Comparison of ENCODE assay signal across 19 cellular contexts in genomic region chr11:46429709-46430108, GRCh38. TPM values are rescaled to one million over a fixed set of nuclear protein-coding genes. Genes with fewer than 3 reads are reported as not detected.
DNase-seq lines count a peak whose midpoint lies in the region; ATAC-seq and TF ChIP-seq lines count a peak whose summit lies in the region.
"Had no signal": no experiment of that assay in that cellular context is flagged by ENCODE, and none has a peak within 500 bp of the region (broad histone marks: within the 10 kb centered on the region; RNA-seq: fewer than 3 reads in every experiment).

No MANE protein-coding gene starts in this region.

- H3K27ac ChIP-seq in parathyroid adenoma, result peak overlapping the region; percentile 51
- H3K27ac ChIP-seq in CD8-positive, alpha-beta T cell (ENCODE audit: low read depth, low read length), result no peak overlapping the region
- H3K27ac ChIP-seq: PC-9, SJCRH30 had no signal

- H3K36me3 ChIP-seq in parathyroid adenoma (ENCODE audit: control insufficient read depth, insufficient read depth, low read length), result no peaks in the 10 kb centered on the region
- peaks cover 28% of the 10 kb centered on the region for H3K36me3 ChIP-seq in CD8-positive, alpha-beta T cell (ENCODE audit: insufficient read depth, low read length)
- H3K36me3 ChIP-seq: BE2C had no signal

- no peak overlapping the region for H3K4me2 ChIP-seq in parathyroid adenoma (ENCODE audit: low read length)
- H3K4me2 ChIP-seq: PC-9 had no signal

- POLR2A ChIA-PET in CD8-positive, alpha-beta T cell (lab: Charles Lee), result no interaction called here

- H3K4me1 ChIP-seq in parathyroid adenoma, result no peaks in the 10 kb centered on the region
- no peaks in the 10 kb centered on the region for H3K4me1 ChIP-seq in CD8-positive, alpha-beta T cell (ENCODE audit: insufficient read depth, low read length)
- H3K4me1 ChIP-seq: SJCRH30 had no signal

- peaks cover 54% of the 10 kb centered on the region for H3K36me3 Mint-ChIP-seq in effector memory CD8-positive, alpha-beta T cell (ENCODE audit: insufficient read depth)
- H3K36me3 Mint-ChIP-seq in CD8-positive, alpha-beta T cell, result peaks cover 85% of the 10 kb centered on the region

- peak; percentile 27 for DNase-seq in GM03348 (ENCODE audit: low spot score)
- DNase-seq in fibroblast of gingiva (ENCODE audit: low read depth), result peak; percentile 39
- DNase-seq in effector memory CD8-positive, alpha-beta T cell, result no peak
- DNase-seq in CD8-positive, alpha-beta T cell, result no peak
- DNase-seq in NCI-H2171 (lab: John Stamatoyannopoulos, UW), result no peak
- DNase-seq in middle frontal gyrus (ENCODE audit: extremely low spot score, low spot score), result no peak
- DNase-seq: ACHN; BE2C; CD4-positive, alpha-beta memory T cell; NCI-H1105 treated with DMSO at 0.1 percent for 48 hours; NCI-H187; NCI-H774; PC-9; SJCRH30 had no signal

- H3K79me2 ChIP-seq in parathyroid adenoma, result peaks cover 2% of the 10 kb centered on the region

- no peaks in the 10 kb centered on the region for H3K9me3 ChIP-seq in parathyroid adenoma (ENCODE audit: control insufficient read depth, low read length)
- H3K9me3 ChIP-seq in CD8-positive, alpha-beta T cell (ENCODE audit: low read length), result no peaks in the 10 kb centered on the region
- H3K9me3 ChIP-seq: BE2C, SJCRH30 had no signal

- CTCF ChIA-PET in CD8-positive, alpha-beta T cell (lab: Charles Lee), result no interaction called here

- intact Hi-C loops in CD8-positive, alpha-beta T cell (cut with DNase I, micrococcal nuclease), result no loop called here

- H3K9ac ChIP-seq in parathyroid adenoma, result no peak overlapping the region

- TF ChIP-seq CTCF in parathyroid adenoma (IDR thresholded peaks at IDR 0.05), result no peak
- no peak for TF ChIP-seq CTCF in CD8-positive, alpha-beta T cell (IDR thresholded peaks at IDR 0.05)

- ATAC-seq in SK-N-SH treated with all-trans-retinoic acid at 6 μM for 48 hours, result peak; percentile 60
- no peak for ATAC-seq in effector memory CD8-positive, alpha-beta T cell (replicated peaks)
- no peak for ATAC-seq in CD8-positive, alpha-beta T cell
- ATAC-seq: HCT116 had no signal

- no peaks in the 10 kb centered on the region for H3K9me3 Mint-ChIP-seq in effector memory CD8-positive, alpha-beta T cell
- H3K9me3 Mint-ChIP-seq in CD8-positive, alpha-beta T cell, result no peaks in the 10 kb centered on the region
- H3K9me3 Mint-ChIP-seq: CD4-positive, alpha-beta memory T cell; IgD-negative memory B cell had no signal

- no peak overlapping the region for H3K4me3 ChIP-seq in parathyroid adenoma (ENCODE audit: low read depth, low read length)
- no peak overlapping the region for H3K4me3 ChIP-seq in CD8-positive, alpha-beta T cell (ENCODE audit: low read depth, low read length)
- H3K4me3 ChIP-seq: PC-9, SJCRH30 had no signal

- H3K27me3 ChIP-seq in parathyroid adenoma (ENCODE audit: control insufficient read depth, insufficient read depth, low read length), result no peaks in the 10 kb centered on the region
- no peaks in the 10 kb centered on the region for H3K27me3 ChIP-seq in CD8-positive, alpha-beta T cell (ENCODE audit: insufficient read depth, low read length)
- H3K27me3 ChIP-seq: BE2C, SJCRH30 had no signal

- no peak overlapping the region for H2AFZ ChIP-seq in parathyroid adenoma
- H2AFZ ChIP-seq: PC-9 had no signal

- no peaks in the 10 kb centered on the region for H3K27me3 Mint-ChIP-seq in effector memory CD8-positive, alpha-beta T cell
- no peaks in the 10 kb centered on the region for H3K27me3 Mint-ChIP-seq in CD8-positive, alpha-beta T cell (ENCODE audit: low read depth)
- H3K27me3 Mint-ChIP-seq: CD4-positive, alpha-beta memory T cell; IgD-negative memory B cell had no signal

- H3K4me3 Mint-ChIP-seq in effector memory CD8-positive, alpha-beta T cell, result no peak overlapping the region
- H3K4me3 Mint-ChIP-seq in CD8-positive, alpha-beta T cell, result no peak overlapping the region
- H3K4me3 Mint-ChIP-seq: CD4-positive, alpha-beta memory T cell; IgD-negative memory B cell had no signal

- H3K27ac Mint-ChIP-seq in effector memory CD8-positive, alpha-beta T cell, result no peak overlapping the region
- H3K27ac Mint-ChIP-seq in CD8-positive, alpha-beta T cell, result no peak overlapping the region
- H3K27ac Mint-ChIP-seq: CD4-positive, alpha-beta memory T cell had no signal

- H3K4me1 Mint-ChIP-seq in effector memory CD8-positive, alpha-beta T cell (ENCODE audit: low read depth in 2 of 2), result no peaks in the 10 kb centered on the region
- H3K4me1 Mint-ChIP-seq in CD8-positive, alpha-beta T cell (ENCODE audit: low read depth), result no peaks in the 10 kb centered on the region
- H3K4me1 Mint-ChIP-seq: IgD-negative memory B cell had no signal

TF ChIP-seq in SK-N-SH treated with all-trans-retinoic acid at 6 μM for 48 hours, 23 proteins besides CTCF, POLR2A, EP300 and RAD21:
- TF ChIP-seq ZC3H10 (CRISPR knock-in tag; IDR thresholded peaks at IDR 0.05) (no peak), RARB (CRISPR knock-in tag; IDR thresholded peaks at IDR 0.05) (no peak), ZNF70 (CRISPR knock-in tag; IDR thresholded peaks at IDR 0.05) (no peak), ARNTL (CRISPR knock-in tag; IDR thresholded peaks at IDR 0.05; ENCODE audit: borderline replicate concordance, low read depth) (no peak), ZFP3 (CRISPR knock-in tag; IDR thresholded peaks at IDR 0.05) (no peak)

RNA-seq across cellular contexts. Expression of gene CHRM4, which starts 38.1 kb away (rescaled TPM):
- 1 to 10 TPM; 2.9 to 4.1 TPM for total RNA-seq in CD8-positive, alpha-beta T cell
- total RNA-seq: CD4-positive, alpha-beta memory T cell; NCI-H460 had no signal

RNA-seq across cellular contexts. Expression of gene MDK, which starts 48.2 kb away (rescaled TPM):
- total RNA-seq in CD8-positive, alpha-beta T cell, result 1 to 10 TPM; 3.6 TPM

Comparison
In these comparisons a context has a peak if more than half of its experiments do, and no peak if none do; other contexts are left out.
1. DNase-seq: peak in GM03348 (single experiment) and fibroblast of gingiva (single experiment); none in effector memory CD8-positive, alpha-beta T cell (0 of 3), CD8-positive, alpha-beta T cell (0 of 7), NCI-H2171 (single experiment) and middle frontal gyrus (single experiment).